In the genomic region with DNA sequence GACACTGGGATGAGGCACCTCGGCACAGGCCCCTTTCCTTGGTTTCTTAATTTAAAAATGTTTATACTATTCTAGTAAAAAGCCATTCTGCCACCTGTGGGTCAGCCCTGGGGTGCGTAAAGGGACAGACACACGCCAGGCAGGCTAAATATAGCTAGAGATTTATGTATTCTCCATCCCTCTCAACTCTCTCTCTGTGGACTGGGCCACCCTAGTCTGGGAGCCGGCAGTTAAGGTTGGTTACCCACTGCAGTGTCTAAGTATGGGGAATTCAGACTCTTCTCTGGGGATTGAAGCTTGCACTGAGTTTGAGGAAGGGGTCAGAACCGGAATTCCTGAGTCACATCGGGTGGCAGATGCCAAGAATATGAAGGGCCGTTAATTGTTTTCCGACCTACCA, we compare ENCODE assay signal across 12 cellular contexts. TPM values are rescaled to one million over a fixed set of nuclear protein-coding genes. Genes with fewer than 3 reads are reported as not detected.
DNase-seq lines count a peak whose midpoint lies in the region; ATAC-seq, FAIRE-seq and TF ChIP-seq lines count a peak whose summit lies in the region.
"Had no signal": no experiment of that assay in that cellular context is flagged by ENCODE, and none has a peak within 500 bp of the region (broad histone marks: within the 10 kb centered on the region; RNA-seq: fewer than 3 reads in every experiment).

No MANE protein-coding gene starts in this region.

- no peaks in the 10 kb centered on the region for H3K27me3 ChIP-seq in liver (ENCODE audit: control insufficient read depth in 4 of 4, insufficient read depth in 4 of 4, low read length in 3 of 4)
- H3K27me3 ChIP-seq in HepG2 (ENCODE audit: control insufficient read depth in 1 of 2, insufficient read depth in 2 of 2, low read length in 2 of 2): peaks cover 0 to 38% of the 10 kb centered on the region in 2 experiments; a peak in 3 of 5 replicates
- H3K27me3 ChIP-seq in hepatocyte: peaks cover 7% of the 10 kb centered on the region
- no peaks in the 10 kb centered on the region for H3K27me3 ChIP-seq in vagina
- H3K27me3 ChIP-seq in foreskin keratinocyte: peaks cover 19% of the 10 kb centered on the region

- H3K9me2 ChIP-seq in hepatocyte (replicated peaks; ENCODE audit: insufficient read depth): no peaks in the 10 kb centered on the region

- ATAC-seq in HepG2 (no peak), sciatic nerve (peak; percentile 1), foreskin keratinocyte (no peak)
- ATAC-seq in activated CD4-positive, alpha-beta T cell treated with anti-CD3 and anti-CD28 coated beads for 36 hours: no peak
- no peak for ATAC-seq in activated T-cell treated with anti-CD3 and anti-CD28 coated beads, Interleukin-2, amount 50 U/mL, for 4 hours
- ATAC-seq: GM12878 had no signal

- intact Hi-C loops in HepG2 (cut with micrococcal nuclease; ENCODE audit: unreplicated experiment) (loop anchor here (10.0 kb wide), 1 partner anchor 52 kb away; no protein-coding TSS in a partner anchor), sciatic nerve (cut with DNase I) (loop anchor here (2.0 kb wide), 1 partner anchor 54 kb away; no protein-coding TSS in a partner anchor), vagina (cut with DNase I) (loop anchor here (10.0 kb wide), 1 partner anchor 88 kb away; no protein-coding TSS in a partner anchor)
- intact Hi-C loops in activated CD4-positive, alpha-beta T cell treated with anti-CD3 and anti-CD28 coated beads for 36 hours (cut with DNase I, micrococcal nuclease): loop anchor here in 1 of 2 experiments (5.0 kb wide), 1 partner anchor 166 kb away; no protein-coding TSS in a partner anchor

- H4K20me1 ChIP-seq in HepG2 (ENCODE audit: insufficient read depth, low read length) (no peaks in the 10 kb centered on the region), hepatocyte (ENCODE audit: insufficient read depth, poor library complexity, severe bottlenecking) (no peaks in the 10 kb centered on the region)

- POLR2A ChIA-PET in HepG2 (lab: Yijun Ruan, JAX): interaction anchor here (1.0 kb wide), 1 partner anchor 17 kb away, joined by 4 read pairs; no protein-coding TSS in a partner anchor
- POLR2A ChIA-PET in activated CD4-positive, alpha-beta T cell treated with anti-CD3 and anti-CD28 coated beads for 36 hours (lab: Charles Lee): no interaction called here

- H3K27me3 Mint-ChIP-seq in activated CD4-positive, alpha-beta T cell treated with anti-CD3 and anti-CD28 coated beads for 36 hours: peaks cover 34% of the 10 kb centered on the region
- H3K27me3 Mint-ChIP-seq in activated T-cell treated with anti-CD3 and anti-CD28 coated beads, Interleukin-2, amount 50 U/mL, for 4 hours (ENCODE audit: low read depth): peaks cover 37% of the 10 kb centered on the region

- no TSS peak for BruUV-seq in HepG2 (replicated peaks; lab: Mats Ljungman, UMichigan)

- no peaks in the 10 kb centered on the region for H3K36me3 Mint-ChIP-seq in activated CD4-positive, alpha-beta T cell treated with anti-CD3 and anti-CD28 coated beads for 36 hours (ENCODE audit: low read depth)
- no peaks in the 10 kb centered on the region for H3K36me3 Mint-ChIP-seq in activated T-cell treated with anti-CD3 and anti-CD28 coated beads, Interleukin-2, amount 50 U/mL, for 4 hours (ENCODE audit: insufficient read depth)

- TF ChIP-seq POLR2A in HepG2 (IDR thresholded peaks at IDR 0.05; ENCODE audit: insufficient read depth in 1 of 2, low read depth in 2 of 2, low read length in 2 of 2) (no peak), vagina (IDR thresholded peaks at IDR 0.05) (no peak)

- no peak for TF ChIP-seq RAD21 in liver (IDR thresholded peaks at IDR 0.05)
- no peak for TF ChIP-seq RAD21 in HepG2 (CRISPR knock-in tag; IDR thresholded peaks at IDR 0.05)

- in situ Hi-C loops in HepG2 (cut with HindIII; ENCODE audit: extremely low pct_ligation_motif_present, low pct_unique_long_range_greater_than_20kb): no loop called here

- no peak overlapping the region for H3K4me3 Mint-ChIP-seq in activated CD4-positive, alpha-beta T cell treated with anti-CD3 and anti-CD28 coated beads for 36 hours
- no peak overlapping the region for H3K4me3 Mint-ChIP-seq in activated T-cell treated with anti-CD3 and anti-CD28 coated beads, Interleukin-2, amount 50 U/mL, for 4 hours

- TF ChIP-seq CTCF in liver (IDR thresholded peaks at IDR 0.05; ENCODE audit: low read depth, low read length, missing input control): no peak
- no peak for TF ChIP-seq CTCF in HepG2 (CRISPR knock-in tag; IDR thresholded peaks at IDR 0.05)
- no peak for TF ChIP-seq CTCF in hepatocyte (IDR thresholded peaks at IDR 0.05; ENCODE audit: poor library complexity)
- TF ChIP-seq CTCF in vagina (IDR thresholded peaks at IDR 0.05): no peak
- TF ChIP-seq CTCF in foreskin keratinocyte (conservative IDR thresholded peaks at IDR 0.05): no peak

- H3K9me3 Mint-ChIP-seq in activated CD4-positive, alpha-beta T cell treated with anti-CD3 and anti-CD28 coated beads for 36 hours (ENCODE audit: low read depth): no peaks in the 10 kb centered on the region
- no peaks in the 10 kb centered on the region for H3K9me3 Mint-ChIP-seq in activated T-cell treated with anti-CD3 and anti-CD28 coated beads, Interleukin-2, amount 50 U/mL, for 4 hours

- peak overlapping the region in 1 of 3 donors; percentile 61 for H3K4me3 ChIP-seq in liver (ENCODE audit: low read depth in 1 of 3, low read length in 3 of 3)
- no peak overlapping the region for H3K4me3 ChIP-seq in HepG2 (replicated peaks in 1 of 3; ENCODE audit: insufficient read depth in 1 of 3, low read depth in 2 of 3, low read length in 3 of 3)
- no peak overlapping the region for H3K4me3 ChIP-seq in hepatocyte
- peak overlapping the region; percentile 69 to 75 for H3K4me3 ChIP-seq in vagina
- H3K4me3 ChIP-seq: GM12878 had no signal

- no peaks in the 10 kb centered on the region for H3K4me1 Mint-ChIP-seq in activated CD4-positive, alpha-beta T cell treated with anti-CD3 and anti-CD28 coated beads for 36 hours
- H3K4me1 Mint-ChIP-seq in activated T-cell treated with anti-CD3 and anti-CD28 coated beads, Interleukin-2, amount 50 U/mL, for 4 hours (ENCODE audit: low read depth): peaks cover 1% of the 10 kb centered on the region

- peaks cover 5 to 17% (median 9%) of the 10 kb centered on the region in 4 donors for H3K4me1 ChIP-seq in liver (ENCODE audit: control insufficient read depth in 4 of 4, insufficient read depth in 4 of 4, low read length in 3 of 4)
- H3K4me1 ChIP-seq in HepG2 (ENCODE audit: insufficient read depth, low read length): peaks cover 9% of the 10 kb centered on the region
- H3K4me1 ChIP-seq in hepatocyte (ENCODE audit: insufficient read depth): peaks cover 18% of the 10 kb centered on the region
- peaks cover 28% of the 10 kb centered on the region for H3K4me1 ChIP-seq in vagina
- peaks cover 6% of the 10 kb centered on the region for H3K4me1 ChIP-seq in foreskin keratinocyte

- H2AFZ ChIP-seq in HepG2 (ENCODE audit: low read length): no peak overlapping the region
- no peak overlapping the region for H2AFZ ChIP-seq in hepatocyte

- no peak for FAIRE-seq in HepG2 (lab: Jason Lieb, UNC)
- FAIRE-seq: GM12878 had no signal

- H3K9ac ChIP-seq in liver (ENCODE audit: low read depth in 1 of 2, low read length in 2 of 2) (no peak overlapping the region), HepG2 (ENCODE audit: insufficient read depth, low read depth, low read length) (no peak overlapping the region)

- 63% methylated on average over 8 of the region's 8 CpGs for WGBS in liver
- WGBS in HepG2 (ENCODE audit: low lambda C conversion rate): 46% methylated on average over 4 of the region's 8 CpGs
- 88% methylated on average over 8 of the region's 8 CpGs for WGBS in hepatocyte (ENCODE audit: low lambda C conversion rate, missing lambda C conversion rate)

- peak overlapping the region; percentile 28 to 73 for H3K27ac ChIP-seq in liver (ENCODE audit: low read depth in 1 of 2, low read length in 2 of 2)
- H3K27ac ChIP-seq in HepG2 (ENCODE audit: extremely low read length, insufficient read depth, low read length): no peak overlapping the region
- no peak overlapping the region for H3K27ac ChIP-seq in hepatocyte
- peak overlapping the region; percentile 88 for H3K27ac ChIP-seq in vagina
- H3K27ac ChIP-seq in foreskin keratinocyte: no peak overlapping the region

- H3K36me3 ChIP-seq in liver (ENCODE audit: control insufficient read depth in 4 of 4, insufficient read depth in 3 of 4, low read depth in 1 of 4, low read length in 3 of 4): no peaks in the 10 kb centered on the region
- H3K36me3 ChIP-seq in HepG2 (replicated peaks in 1 of 2; ENCODE audit: control insufficient read depth in 1 of 2, insufficient read depth in 2 of 2, low read length in 2 of 2): no peaks in the 10 kb centered on the region
- H3K36me3 ChIP-seq in hepatocyte (replicated peaks; ENCODE audit: insufficient read depth, low read depth): no peaks in the 10 kb centered on the region
- H3K36me3 ChIP-seq in vagina: no peaks in the 10 kb centered on the region

- TF ChIP-seq EP300 in HepG2 (IDR thresholded peaks at IDR 0.05; ENCODE audit: low read depth in 2 of 2, low read length in 2 of 2): no peak
- no peak for TF ChIP-seq EP300 in HepG2 (CRISPR knock-in tag; IDR thresholded peaks at IDR 0.05; ENCODE audit: borderline replicate concordance)

- H3K27ac Mint-ChIP-seq in activated CD4-positive, alpha-beta T cell treated with anti-CD3 and anti-CD28 coated beads for 36 hours: no peak overlapping the region

- H3K4me2 ChIP-seq in HepG2 (ENCODE audit: low read depth, low read length): no peak overlapping the region
- H3K4me2 ChIP-seq in hepatocyte: peak overlapping the region; percentile 97

- H3K79me2 ChIP-seq in HepG2 (ENCODE audit: insufficient read depth, low read length) (no peaks in the 10 kb centered on the region), hepatocyte (no peaks in the 10 kb centered on the region)

- H3K9me3 ChIP-seq in liver (ENCODE audit: control insufficient read depth in 4 of 4, low read length in 3 of 4) (no peaks in the 10 kb centered on the region), HepG2 (ENCODE audit: low read length) (no peaks in the 10 kb centered on the region), hepatocyte (ENCODE audit: low read depth) (no peaks in the 10 kb centered on the region), vagina (no peaks in the 10 kb centered on the region)

- no peak for DNase-seq in HepG2 (ENCODE audit: low spot score)
- no peak for DNase-seq in hepatocyte (ENCODE audit: low spot score)
- DNase-seq in sciatic nerve (ENCODE audit: low spot score): no peak
- no peak for DNase-seq in vagina (ENCODE audit: extremely low spot score in 2 of 2)
- DNase-seq in foreskin keratinocyte: no peak
- no peak for DNase-seq in activated CD4-positive, alpha-beta T cell treated with anti-CD3 and anti-CD28 coated beads for 36 hours
- DNase-seq in activated T-cell treated with anti-CD3 and anti-CD28 coated beads, Interleukin-2, amount 50 U/mL, for 4 hours: no peak
- DNase-seq: activated CD8-positive, alpha-beta memory T cell treated with anti-CD3 and anti-CD28 coated beads, Interleukin-2, amount 50 U/mL, for 48 hours; effector CD8-positive, alpha-beta T cell; NCI-H1092 had no signal

- CTCF ChIA-PET in HepG2 (lab: Yijun Ruan, JAX; ENCODE audit: low intra/inter-chr PET ratio, low total read pairs): no interaction called here
- CTCF ChIA-PET in activated CD4-positive, alpha-beta T cell treated with anti-CD3 and anti-CD28 coated beads for 36 hours (lab: Charles Lee): interaction anchor here (1.3 kb wide), 1 partner anchor 9 kb away, joined by 3 read pairs; no protein-coding TSS in a partner anchor

RNA-seq across cellular contexts. Expression of a gene that starts 1.9 kb away (rescaled TPM):
- total RNA-seq in liver (10 to 100 TPM in 1 of 2 donors, 1 to 10 TPM in 1; 4.8 to 10.0 TPM), HepG2 (2016; rRNA removed; fragmentation: Illumina TruSeq; extraction: Trizol) (0.09 and 0.11 TPM in 2 replicates), hepatocyte (3.9 and 5.8 TPM in 2 replicates), sciatic nerve (53.7 TPM), vagina (30.9 TPM), foreskin keratinocyte (4.2 and 5.1 TPM in 2 replicates)
- polyA plus RNA-seq in liver (1 to 10 TPM; 1.5 to 6.3 TPM), HepG2 (2011; rRNA removed) (0.13 and 0.14 TPM in 2 replicates), hepatocyte (0.65 and 1.00 TPM in 2 replicates), foreskin keratinocyte (1.9 and 2.0 TPM in 2 replicates)
- not detected in 2 replicates for total RNA-seq in HepG2 (2016; cell fraction: cytosol; rRNA removed; fragmentation: Illumina TruSeq; extraction: Trizol; ENCODE audit: low read depth)
- 0.03 and 0.13 TPM in 2 replicates for total RNA-seq in HepG2 (2016; cell fraction: insoluble cytoplasmic fraction; rRNA removed; fragmentation: Illumina TruSeq; extraction: Trizol)
- 0.03 TPM in 2 replicates for total RNA-seq in HepG2 (2016; cell fraction: membrane; rRNA removed; fragmentation: Illumina TruSeq; extraction: Trizol)
- 0.09 TPM in 1 of 2 replicates, not detected in the other for total RNA-seq in HepG2 (2016; cell fraction: nucleus; rRNA removed; fragmentation: Illumina TruSeq; extraction: Trizol)
- polyA plus RNA-seq in HepG2 (2011; cell fraction: cytosol; rRNA removed): 0.09 and 0.15 TPM in 2 replicates
- 0.28 and 0.82 TPM in 2 replicates for polyA plus RNA-seq in HepG2 (2011; cell fraction: nucleus; rRNA removed)
- 0.20 and 0.31 TPM in 2 replicates for polyA plus RNA-seq in HepG2 (2012)
- polyA plus RNA-seq in HepG2 (2016; cell fraction: cytosol; fragmentation: Illumina TruSeq; extraction: Trizol; ENCODE audit: low read depth): 0.02 and 0.08 TPM in 2 replicates
- 0.03 and 0.09 TPM in 2 replicates for polyA plus RNA-seq in HepG2 (2016; cell fraction: insoluble cytoplasmic fraction; fragmentation: Illumina TruSeq; extraction: Trizol; ENCODE audit: low read depth)
- 0.06 TPM in 1 of 2 replicates, not detected in the other for polyA plus RNA-seq in HepG2 (2016; cell fraction: membrane; fragmentation: Illumina TruSeq; extraction: Trizol; ENCODE audit: low read depth)
- 0.14 TPM in 1 of 2 replicates, not detected in the other for polyA plus RNA-seq in HepG2 (2016; cell fraction: nucleus; fragmentation: Illumina TruSeq; extraction: Trizol; ENCODE audit: insufficient read depth, low read depth)
- 0.14 and 1.5 TPM in 2 replicates for polyA minus RNA-seq in HepG2 (2011; rRNA and poly(A)+ RNA removed; ENCODE audit: low replicate concordance)
- 0.09 and 0.20 TPM in 2 replicates for polyA minus RNA-seq in HepG2 (2011; cell fraction: cytosol; rRNA and poly(A)+ RNA removed)
- polyA minus RNA-seq in HepG2 (2011; cell fraction: nucleus; rRNA and poly(A)+ RNA removed): 0.13 and 0.25 TPM in 2 replicates
- total RNA-seq in activated CD4-positive, alpha-beta T cell treated with anti-CD3 and anti-CD28 coated beads for 36 hours: under 1 TPM; 0.16 to 0.19 TPM
- total RNA-seq in activated T-cell treated with anti-CD3 and anti-CD28 coated beads, Interleukin-2, amount 50 U/mL, for 4 hours: under 1 TPM; 0.03 to 0.13 (median 0.05) TPM

Comparison
In these comparisons a context has a peak if more than half of its experiments do, and no peak if none do; other contexts are left out.
1. H3K27ac ChIP-seq: peak in liver (2 of 2) and vagina (single experiment); none in HepG2 (single experiment), hepatocyte (single experiment) and foreskin keratinocyte (single experiment).
2. H3K4me3 ChIP-seq: peak in vagina (2 of 2); none in HepG2 (0 of 3) and hepatocyte (single experiment).